ENCODE assay signal across 8 cellular contexts in the genomic region with DNA sequence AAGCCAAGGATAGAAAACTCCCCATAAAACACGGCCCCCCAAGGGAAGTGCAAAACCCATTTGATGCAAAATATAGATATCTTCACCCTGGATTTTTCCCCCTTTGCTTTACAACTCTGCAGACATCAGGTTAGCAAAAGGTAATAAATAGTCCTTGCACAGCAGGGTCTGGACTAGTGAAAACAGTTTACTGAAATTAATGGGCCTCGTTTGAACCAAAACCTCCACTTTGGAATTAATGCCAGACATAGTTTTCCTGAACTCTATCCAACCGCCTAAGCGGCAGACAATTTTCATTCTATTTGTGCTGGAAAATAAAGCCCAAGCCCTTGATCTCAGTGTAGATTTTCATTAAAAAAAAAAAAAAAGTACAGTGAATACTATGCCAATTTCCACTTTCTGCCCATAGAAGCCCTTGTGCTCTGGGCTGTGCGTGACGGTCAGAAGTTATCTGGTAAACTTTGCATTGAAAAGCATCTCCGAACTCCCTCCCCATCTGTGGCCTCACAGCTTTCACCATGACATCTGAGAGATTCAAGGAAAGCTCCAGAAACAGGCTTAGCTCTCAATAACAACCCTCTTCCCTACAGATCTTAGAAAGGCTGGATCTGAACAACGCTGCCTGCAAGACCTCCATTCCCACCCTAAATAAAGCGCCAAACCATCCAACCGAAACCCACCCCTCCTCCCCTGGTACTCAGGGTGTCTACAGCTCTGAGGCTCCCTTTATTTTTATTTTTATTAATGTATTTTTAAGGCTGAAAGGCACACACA. TPM values are rescaled to one million over a fixed set of nuclear protein-coding genes. Genes with fewer than 3 reads are reported as not detected.
DNase-seq lines count a peak whose midpoint lies in the region; ATAC-seq, FAIRE-seq and TF ChIP-seq lines count a peak whose summit lies in the region.

No MANE protein-coding gene starts in this region.

- intact Hi-C loops in heart right ventricle (cut with DNase I) = loop anchor here in 4 of 10 donors (1.0 to 5.0 kb wide), 2 partner anchors 11 to 82 kb away; partner anchors contain the start of gene IRF2BPL (in 1 of the 4)
- intact Hi-C loops in cardiac septum (cut with DNase I) = loop anchor here (1.0 to 5.0 kb wide), 2 partner anchors 82 to 120 kb away; no protein-coding TSS in a partner anchor
- intact Hi-C loops in thyroid gland (cut with DNase I) = no loop called here

- H3K36me3 ChIP-seq in heart right ventricle = no peaks in the 10 kb centered on the region
- H3K36me3 ChIP-seq in astrocyte (ENCODE audit: insufficient read depth, low read length) = no peaks in the 10 kb centered on the region
- no peaks in the 10 kb centered on the region for H3K36me3 ChIP-seq in thyroid gland

- H3K4me1 ChIP-seq in heart right ventricle (peaks cover 45 to 94% (median 82%) of the 10 kb centered on the region in 9 donors), astrocyte (ENCODE audit: insufficient read depth, low read length) (peaks cover 75% of the 10 kb centered on the region), thyroid gland (peaks cover 83 to 95% of the 10 kb centered on the region in 2 donors)

- H3K4me1 Mint-ChIP-seq in astrocyte (ENCODE audit: low read depth, unreplicated experiment) = peaks cover 70% of the 10 kb centered on the region

- H3K27ac Mint-ChIP-seq in astrocyte (ENCODE audit: unreplicated experiment) = peak overlapping the region; percentile 94

- H3K4me2 ChIP-seq in astrocyte (ENCODE audit: low read length) = peak overlapping the region; percentile 87

- no peaks in the 10 kb centered on the region for H3K27me3 ChIP-seq in heart right ventricle
- H3K27me3 ChIP-seq in astrocyte (ENCODE audit: insufficient read depth, low read length) = no peaks in the 10 kb centered on the region
- no peaks in the 10 kb centered on the region for H3K27me3 ChIP-seq in thyroid gland

- H3K9ac ChIP-seq in astrocyte (ENCODE audit: low read length) = peak overlapping the region; percentile 84

- no peak for TF ChIP-seq CTCF in heart right ventricle (IDR thresholded peaks at IDR 0.05)
- TF ChIP-seq CTCF in NB4 (IDR thresholded peaks at IDR 0.05; ENCODE audit: low read depth, low read length) = no peak
- no peak for TF ChIP-seq CTCF in astrocyte (IDR thresholded peaks at IDR 0.05; ENCODE audit: insufficient read depth, low read depth, low read length)
- no peak for TF ChIP-seq CTCF in thyroid gland (IDR thresholded peaks at IDR 0.05)

- H2AFZ ChIP-seq in astrocyte (ENCODE audit: low read depth, low read length) = peak overlapping the region; percentile 19

- DNase-seq in heart right ventricle = no peak
- DNase-seq in cardiac septum (ENCODE audit: low spot score) = no peak
- peak; percentile 47 for DNase-seq in NB4 (ENCODE audit: low read depth)
- peak; percentile 63 for DNase-seq in astrocyte (ENCODE audit: low read depth)
- no peak for DNase-seq in left lobe of liver (ENCODE audit: low spot score)
- no peak for DNase-seq in thyroid gland
- no peak for DNase-seq in GM12891 (ENCODE audit: insufficient read length, low spot score)
- DNase-seq in AML-193 (lab: John Stamatoyannopoulos, UW) = no peak

- no peak for FAIRE-seq in astrocyte (lab: Jason Lieb, UNC)
- no peak for FAIRE-seq in GM12891 (lab: Jason Lieb, UNC)

- H3K4me3 ChIP-seq in heart right ventricle (peak overlapping the region in 9 of 10 donors; percentile 19 to 46 (median 40)), NB4 (ENCODE audit: low read depth, low read length) (peak overlapping the region; percentile 51), astrocyte (ENCODE audit: insufficient read depth, low read depth, low read length) (peak overlapping the region; percentile 30), thyroid gland (replicated peaks in 1 of 3) (peak overlapping the region in 1 of 3 donors; percentile 11)

- H3K36me3 Mint-ChIP-seq in astrocyte (ENCODE audit: low read depth, unreplicated experiment) = no peaks in the 10 kb centered on the region

- peak overlapping the region; percentile 72 for H3K4me3 Mint-ChIP-seq in astrocyte (ENCODE audit: unreplicated experiment)

- no peak for TF ChIP-seq POLR2A in NB4 (IDR thresholded peaks at IDR 0.05; ENCODE audit: extremely low read depth, insufficient read length)
- peak in 1 of 2 donors; percentile 0 for TF ChIP-seq POLR2A in thyroid gland (IDR thresholded peaks at IDR 0.05)
- no peak; the same call in 1 of the 2 replicates for TF ChIP-seq POLR2A in GM12891 (IDR thresholded peaks at IDR 0.05; ENCODE audit: low read depth, low read length)

- no peaks in the 10 kb centered on the region for H3K79me2 ChIP-seq in astrocyte (ENCODE audit: insufficient read depth, low read length)

- peak overlapping the region; percentile 88 to 100 (median 96) for H3K27ac ChIP-seq in heart right ventricle
- peak overlapping the region; percentile 96 for H3K27ac ChIP-seq in astrocyte (ENCODE audit: low read depth, low read length)
- peak overlapping the region; percentile 97 to 100 (median 99) for H3K27ac ChIP-seq in thyroid gland

- H3K9me3 ChIP-seq in heart right ventricle (no peaks in the 10 kb centered on the region), astrocyte (ENCODE audit: insufficient read depth, low read depth, low read length) (no peaks in the 10 kb centered on the region), thyroid gland (no peaks in the 10 kb centered on the region)

- H3K9me3 Mint-ChIP-seq in astrocyte (ENCODE audit: unreplicated experiment) = no peaks in the 10 kb centered on the region

- ATAC-seq in heart right ventricle = no peak
- ATAC-seq in left lobe of liver = peak; percentile 3

- H4K20me1 ChIP-seq in astrocyte (ENCODE audit: insufficient read depth, low read length) = no peaks in the 10 kb centered on the region

- H3K27me3 Mint-ChIP-seq in astrocyte (ENCODE audit: low read depth, unreplicated experiment) = no peaks in the 10 kb centered on the region

- WGBS in heart right ventricle, 2 donors = 9 to 10% methylated on average over 10 of the region's 10 CpGs
- WGBS in thyroid gland, 2 donors = 11 to 13% methylated on average over 10 of the region's 10 CpGs

TF ChIP-seq in GM12891, 5 proteins besides CTCF, POLR2A, EP300 and RAD21:
- TF ChIP-seq TAF1 (IDR thresholded peaks at IDR 0.05; ENCODE audit: low read depth, low read length) (no peak), SPI1 (IDR thresholded peaks at IDR 0.05; ENCODE audit: low read depth, low read length) (no peak), POLR2AphosphoS5 (IDR thresholded peaks at IDR 0.05; ENCODE audit: low read depth, low read length) (no peak), POU2F2 (IDR thresholded peaks at IDR 0.05; ENCODE audit: low read depth, low read length) (no peak), PAX5 (IDR thresholded peaks at IDR 0.05; ENCODE audit: insufficient read depth, low read length, severe bottlenecking) (no peak)

RNA-seq across cellular contexts. Expression of gene IRF2BPL, which starts 11.0 kb away (rescaled TPM):
- total RNA-seq in heart right ventricle (10 to 100 TPM; 25.1 to 66.6 (median 36.4) TPM), cardiac septum (46.0 TPM), astrocyte (42.7 and 55.3 TPM in 2 replicates), left lobe of liver (18.1 TPM), thyroid gland (100 to 1,000 TPM in 1 of 4 donors, 10 to 100 TPM in 3; 43.9 to 103 (median 78.4) TPM)
- polyA plus RNA-seq in heart right ventricle = 10 to 100 TPM in 1 of 2 donors, 1 to 10 TPM in 1; 6.6 to 15.4 TPM
- polyA plus RNA-seq in GM12891 (2012; ENCODE audit: low read depth, missing spikeins) = 22.0 TPM

RNA-seq across cellular contexts. Expression of gene CIPC, which starts 58.6 kb away (rescaled TPM):
- total RNA-seq in heart right ventricle (10 to 100 TPM; 51.4 to 93.8 (median 64.2) TPM), cardiac septum (45.9 TPM), astrocyte (16.7 and 20.2 TPM in 2 replicates), left lobe of liver (11.8 TPM), thyroid gland (10 to 100 TPM; 37.6 to 59.5 (median 44.6) TPM)
- 10 to 100 TPM in 1 of 2 donors, 1 to 10 TPM in 1; 9.4 to 11.6 TPM for polyA plus RNA-seq in heart right ventricle
- 6.4 TPM for polyA plus RNA-seq in GM12891 (2012; ENCODE audit: low read depth, missing spikeins)

Comparison
In these comparisons a context has a peak if more than half of its experiments do, and no peak if none do; other contexts are left out.
1. DNase-seq: peak in NB4 (single experiment) and astrocyte (single experiment); none in heart right ventricle (0 of 2), cardiac septum (single experiment), left lobe of liver (single experiment), thyroid gland (0 of 2), GM12891 (single experiment) and AML-193 (0 of 2).
2. Peak in every context shown above with its lines, with median percentiles within 50 percentile points of each other: H3K27ac ChIP-seq.